Comparison of ENCODE assay signal across 1 cellular context in genomic region chr6:32154514-32155161, GRCh38.
TF ChIP-seq lines count a peak whose summit lies in the region.

No MANE protein-coding gene starts in this region.

TF ChIP-seq in SK-N-SH treated with all-trans-retinoic acid at 6 μM for 48 hours, 23 proteins besides CTCF, POLR2A, EP300 and RAD21 (continued from another document):
- TF ChIP-seq POU6F1 (CRISPR knock-in tag; IDR thresholded peaks at IDR 0.05; ENCODE audit: borderline replicate concordance, low read depth) (no peak), ISL1 (CRISPR knock-in tag; IDR thresholded peaks at IDR 0.05) (no peak), PPARA (CRISPR knock-in tag; IDR thresholded peaks at IDR 0.05; ENCODE audit: borderline replicate concordance) (no peak), BACH2 (CRISPR knock-in tag; IDR thresholded peaks at IDR 0.05; ENCODE audit: borderline replicate concordance) (no peak), ZC3H10 (CRISPR knock-in tag; IDR thresholded peaks at IDR 0.05) (no peak), TCF4 (CRISPR knock-in tag; IDR thresholded peaks at IDR 0.05; ENCODE audit: borderline replicate concordance) (no peak), ZNF70 (CRISPR knock-in tag; IDR thresholded peaks at IDR 0.05) (no peak), RARB (CRISPR knock-in tag; IDR thresholded peaks at IDR 0.05) (no peak), TOX (CRISPR knock-in tag; IDR thresholded peaks at IDR 0.05; ENCODE audit: borderline replicate concordance) (no peak), ARNTL (CRISPR knock-in tag; IDR thresholded peaks at IDR 0.05; ENCODE audit: borderline replicate concordance, low read depth) (no peak)
